ENCODE assay signal across 8 cellular contexts in genomic region chr15:74322558-74323180, GRCh38. TPM values are rescaled to one million over a fixed set of nuclear protein-coding genes. Genes with fewer than 3 reads are reported as not detected.
DNase-seq lines count a peak whose midpoint lies in the region; ATAC-seq and TF ChIP-seq lines count a peak whose summit lies in the region.

No MANE protein-coding gene starts in this region.

- no peaks in the 10 kb centered on the region for H3K27me3 ChIP-seq in liver (ENCODE audit: control insufficient read depth in 4 of 4, insufficient read depth in 4 of 4, low read length in 3 of 4)

- no peak overlapping the region for H3K27ac ChIP-seq in liver (ENCODE audit: low read depth in 1 of 2, low read length in 2 of 2)

- H3K27ac Mint-ChIP-seq in chondrocyte (ENCODE audit: unreplicated experiment), result no peak overlapping the region

- no peaks in the 10 kb centered on the region for H3K9me3 ChIP-seq in liver (ENCODE audit: control insufficient read depth in 4 of 4, low read length in 3 of 4)

- H3K4me1 ChIP-seq in liver (ENCODE audit: control insufficient read depth in 4 of 4, insufficient read depth in 4 of 4, low read length in 3 of 4), result no peaks in the 10 kb centered on the region

- TF ChIP-seq CTCF in GM13976 (IDR thresholded peaks at IDR 0.05; ENCODE audit: borderline replicate concordance, control extremely low read depth, extremely low read depth, insufficient read depth, missing control alignments) (peak; percentile 93), chondrocyte (IDR thresholded peaks at IDR 0.05) (peak; percentile 92), liver (IDR thresholded peaks at IDR 0.05; ENCODE audit: low read depth, low read length, missing input control) (peak; percentile 74)

- H3K4me3 ChIP-seq in liver (ENCODE audit: low read depth in 1 of 3, low read length in 3 of 3), result no peak overlapping the region

- H3K4me3 Mint-ChIP-seq in chondrocyte (ENCODE audit: unreplicated experiment), result no peak overlapping the region

- in situ Hi-C loops in GM13976 (cut with MboI; ENCODE audit: low sequenced_read_pairs, unreplicated experiment), result no loop called here

- H3K27me3 Mint-ChIP-seq in chondrocyte (ENCODE audit: low read depth), result peaks cover 4% of the 10 kb centered on the region

- WGBS in liver, result 33% methylated on average over 6 of the region's 6 CpGs

- H3K9me3 Mint-ChIP-seq in chondrocyte (ENCODE audit: low read depth), result no peaks in the 10 kb centered on the region

- H3K36me3 Mint-ChIP-seq in chondrocyte (ENCODE audit: low read depth), result no peaks in the 10 kb centered on the region

- H3K4me1 Mint-ChIP-seq in chondrocyte (ENCODE audit: low read depth), result peaks cover 27% of the 10 kb centered on the region

- no peak for ATAC-seq in HG02884 (IDR thresholded peaks at IDR 0.05; ENCODE audit: unreplicated experiment)

- no peaks in the 10 kb centered on the region for H3K36me3 ChIP-seq in liver (ENCODE audit: control insufficient read depth in 4 of 4, insufficient read depth in 3 of 4, low read depth in 1 of 4, low read length in 3 of 4)

- no peak overlapping the region for H3K9ac ChIP-seq in liver (ENCODE audit: low read depth in 1 of 2, low read length in 2 of 2)

- DNase-seq in 8988T (peak; percentile 63), GM13976 (ENCODE audit: low spot score) (peak; percentile 87), NCI-H2227 (lab: John Stamatoyannopoulos, UW; ENCODE audit: unreplicated experiment) (peak; percentile 80), chondrocyte (ENCODE audit: low spot score) (no peak)
- peak; percentile 38 to 44 for DNase-seq in activated CD4-positive, alpha-beta T cell treated with anti-CD3 and anti-CD28 coated beads for 4 hours
- DNase-seq in stimulated activated CD4-positive, alpha-beta T cell treated with anti-CD3 and anti-CD28 coated beads, TNF-alpha, amount 100 ng/mL, for 48 hours (ENCODE audit: low read depth in 3 of 3), result peak; percentile 20 to 50 (median 31)

- TF ChIP-seq RAD21 in liver (IDR thresholded peaks at IDR 0.05), result peak; percentile 82 to 91

TF ChIP-seq in liver, 16 proteins besides CTCF, POLR2A, EP300 and RAD21:
- TF ChIP-seq SP1 (IDR thresholded peaks at IDR 0.05) (no peak), ZBTB33 (IDR thresholded peaks at IDR 0.05) (no peak), YY1 (IDR thresholded peaks at IDR 0.05) (no peak), EGR1 (IDR thresholded peaks at IDR 0.05; ENCODE audit: low read depth in 2 of 2) (no peak), RXRA (IDR thresholded peaks at IDR 0.05) (no peak), REST (IDR thresholded peaks at IDR 0.05) (no peak), JUND (IDR thresholded peaks at IDR 0.05) (no peak), MAX (IDR thresholded peaks at IDR 0.05) (no peak), NR2F2 (IDR thresholded peaks at IDR 0.05) (no peak), FOXA1 (IDR thresholded peaks at IDR 0.05) (no peak), GABPA (IDR thresholded peaks at IDR 0.05 in 1 of 2, conservative IDR thresholded peaks at IDR 0.05 in 1 of 2) (no peak), HNF4G (IDR thresholded peaks at IDR 0.05) (no peak)

RNA-seq across cellular contexts. Expression of gene CYP11A1, which starts 44.8 kb away (rescaled TPM):
- total RNA-seq in chondrocyte (0.32 to 0.54 TPM in 2 of 3 replicates, not detected in the other), liver (1 to 10 TPM in 1 of 2 donors, under 1 TPM in 1; 0.47 to 2.3 TPM)
- 1 to 10 TPM; 1.5 to 2.2 TPM for polyA plus RNA-seq in liver
